In genomic region chr10:122253605-122254004, GRCh38 we compare ENCODE assay signal across 33 cellular contexts. TPM values are rescaled to one million over a fixed set of nuclear protein-coding genes. Genes with fewer than 3 reads are reported as not detected.
"Had no signal": no experiment of that assay in that cellular context is flagged by ENCODE, and none has a peak within 500 bp of the region (broad histone marks: within the 10 kb centered on the region; RNA-seq: fewer than 3 reads in every experiment).

No MANE protein-coding gene starts in this region.

- H3K9me3 ChIP-seq: adrenal gland, body of pancreas, colonic mucosa, esophagus muscularis mucosa, gastrocnemius medialis, heart left ventricle had no signal

- H3K4me1 ChIP-seq: body of pancreas, colonic mucosa, foreskin keratinocyte, gastrocnemius medialis had no signal

- H3K27me3 ChIP-seq: adrenal gland, body of pancreas, colonic mucosa, dorsolateral prefrontal cortex, esophagus muscularis mucosa, foreskin keratinocyte, gastrocnemius medialis, heart left ventricle had no signal

- DNase-seq: activated B cell treated with CpG ODN at 0.5 μM for 24 hours; activated CD4-positive, alpha-beta T cell treated with anti-CD3 and anti-CD28 coated beads for 48 hours; activated CD4-positive, alpha-beta T cell treated with anti-CD3 and anti-CD28 coated beads, Interleukin-2, amount 50 U/mL, for 1 hour; activated CD4-positive, alpha-beta T cell treated with anti-CD3 and anti-CD28 coated beads, Interleukin-2, amount 50 U/mL, for 48 hours; activated CD8-positive, alpha-beta memory T cell treated with anti-CD3 and anti-CD28 coated beads for 24 hours; activated CD8-positive, alpha-beta T cell treated with anti-CD3 and anti-CD28 coated beads for 36 hours; activated effector memory CD4-positive, alpha-beta T cell treated with Interleukin-2 at 50 U/mL for 16 hours; activated gamma-delta T cell treated with Interleukin-2 at 50 U/mL for 16 hours; activated naive CD4-positive, alpha-beta T cell treated with anti-CD3 and anti-CD28 coated beads for 36 hours; activated naive CD8-positive, alpha-beta T cell treated with anti-CD3 and anti-CD28 coated beads for 36 hours; activated naive CD8-positive, alpha-beta T cell treated with anti-CD3 and anti-CD28 coated beads, Interleukin-2, amount 50 U/mL, for 24 hours; activated T-cell treated with anti-CD3 and anti-CD28 coated beads, Interleukin-2, amount 50 U/mL, for 4 hours; adrenal gland; amygdala; aorta; body of pancreas; central memory CD4-positive, alpha-beta T cell; cerebellar nuclear complex; colonic mucosa; dorsolateral prefrontal cortex; effector memory CD4-positive, alpha-beta T cell; erythroblast; foreskin keratinocyte; gastrocnemius medialis; glutamatergic neuron; heart left ventricle; T-helper 1 cell; T-helper 17 cell; T1000; WERI-Rb-1 had no signal

- H3K36me3 ChIP-seq: adrenal gland, colonic mucosa, WERI-Rb-1 had no signal

- ATAC-seq: activated CD4-positive, CD25-positive, alpha-beta regulatory T cell treated with anti-CD3 and anti-CD28 coated beads, Interleukin-2, amount 50 U/mL, for 24 hours; activated CD8-positive, alpha-beta T cell treated with anti-CD3 and anti-CD28 coated beads for 36 hours; activated naive CD8-positive, alpha-beta T cell treated with anti-CD3 and anti-CD28 coated beads, Interleukin-2, amount 50 U/mL, for 24 hours; activated T-cell treated with anti-CD3 and anti-CD28 coated beads, Interleukin-2, amount 50 U/mL, for 4 hours; activated T-helper 17 cell treated with anti-CD3 and anti-CD28 coated beads, Interleukin-2, amount 50 U/mL, for 72 hours; body of pancreas; foreskin keratinocyte; T-helper 17 cell had no signal

- H3K4me3 ChIP-seq: adrenal gland, body of pancreas, colonic mucosa, dorsolateral prefrontal cortex, esophagus muscularis mucosa, gastrocnemius medialis, heart left ventricle had no signal

- H3K27ac ChIP-seq: adrenal gland, body of pancreas, colonic mucosa, dorsolateral prefrontal cortex, foreskin keratinocyte, WERI-Rb-1 had no signal

RNA-seq across cellular contexts. Expression of gene BTBD16, which starts 17.5 kb away (rescaled TPM):
- total RNA-seq: activated B cell treated with CpG ODN at 0.5 μM for 24 hours; activated CD8-positive, alpha-beta T cell treated with anti-CD3 and anti-CD28 coated beads for 36 hours; activated naive CD4-positive, alpha-beta T cell treated with anti-CD3 and anti-CD28 coated beads for 36 hours; activated naive CD8-positive, alpha-beta T cell treated with anti-CD3 and anti-CD28 coated beads for 36 hours; activated T-cell treated with anti-CD3 and anti-CD28 coated beads, Interleukin-2, amount 50 U/mL, for 4 hours; activated T-helper 17 cell treated with anti-CD3 and anti-CD28 coated beads, Interleukin-2, amount 50 U/mL, for 72 hours; body of pancreas; T-helper 17 cell had no signal
- polyA plus RNA-seq: heart left ventricle had no signal
